In the genomic region with DNA sequence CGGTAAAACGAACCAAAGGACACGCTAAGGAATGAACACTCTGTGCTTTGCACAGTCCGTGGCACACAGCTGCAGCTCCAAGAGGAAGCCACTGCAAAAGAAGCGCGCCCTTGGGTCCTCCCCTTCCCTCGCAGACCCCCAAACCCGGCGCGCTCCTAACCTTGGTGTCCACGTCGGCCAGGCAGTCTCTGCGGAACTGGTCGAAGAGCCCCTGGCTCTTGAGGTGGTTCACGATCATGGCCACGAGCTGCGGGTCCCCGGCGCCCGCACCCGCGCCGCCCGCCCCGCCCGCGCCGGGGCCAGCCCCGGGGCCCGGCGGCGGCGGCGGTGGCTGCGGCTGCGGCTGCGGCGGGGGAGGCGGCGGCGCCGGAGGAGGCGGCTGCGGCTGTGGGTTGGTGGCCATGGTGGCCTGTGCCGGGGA, we compare ENCODE assay signal across 8 cellular contexts. TPM values are rescaled to one million over a fixed set of nuclear protein-coding genes. Genes with fewer than 3 reads are reported as not detected.
A peak's percentile ranks its signal among the peaks of the same experiment; 100 is the strongest.
DNase-seq lines count a peak whose midpoint lies in the region; ATAC-seq lines count a peak whose summit lies in the region.

No MANE protein-coding gene starts in this region.

- in situ Hi-C loops in SK-MEL-5 (cut with HindIII; ENCODE audit: low pct_unique_long_range_greater_than_20kb, low sequenced_read_pairs), result no loop called here

- no peaks in the 10 kb centered on the region for H3K27me3 ChIP-seq in aorta (ENCODE audit: control insufficient read depth in 1 of 2, insufficient read depth in 2 of 2, low read length in 1 of 2)

- intact Hi-C loops in aorta (cut with DNase I), result loop anchor here in 1 of 2 donors (10.0 kb wide), 1 partner anchor 142 kb away; the partner anchor contains the start of gene RAB28

- no peaks in the 10 kb centered on the region for H3K36me3 ChIP-seq in aorta (ENCODE audit: control insufficient read depth in 1 of 2, insufficient read depth in 2 of 2, low read length in 1 of 2)

- H3K4me1 ChIP-seq in aorta (ENCODE audit: control insufficient read depth in 1 of 2, insufficient read depth in 2 of 2, low read length in 2 of 2), result peaks cover 0 to 4% of the 10 kb centered on the region in 2 donors

- WGBS in aorta, 2 donors, result 0 to 2% methylated on average over 42 to 45 of the region's 45 CpGs

- no peaks in the 10 kb centered on the region for H3K9me3 ChIP-seq in aorta (ENCODE audit: control insufficient read depth, low read length)

- H3K4me3 ChIP-seq in aorta (ENCODE audit: low read length in 2 of 2), result peak overlapping the region; percentile 76 to 79

- peak; percentile 55 for ATAC-seq in HG02981 (IDR thresholded peaks at IDR 0.05; ENCODE audit: unreplicated experiment)
- ATAC-seq in aorta (ENCODE audit: low FRiP score), result no peak

- peak; percentile 1 for DNase-seq in activated T-cell treated with anti-CD3 and anti-CD28 coated beads for 1 hour (ENCODE audit: low read depth)
- no peak for DNase-seq in activated T-cell treated with anti-CD3 and anti-CD28 coated beads, Interleukin-2, amount 50 U/mL, for 1 hour
- DNase-seq in SK-MEL-5 (ENCODE audit: low read depth, low spot score), result peak; percentile 6
- DNase-seq in effector CD8-positive, alpha-beta T cell (lab: John Stamatoyannopoulos, UW), result peak; percentile 21
- DNase-seq in myocyte (ENCODE audit: low read depth), result peak; percentile 14
- peak; percentile 58 to 76 for DNase-seq in aorta
- DNase-seq in GM03348 (ENCODE audit: low spot score), result no peak

- no peak overlapping the region for H3K27ac ChIP-seq in aorta (ENCODE audit: low read depth in 1 of 2, low read length in 2 of 2)

RNA-seq across cellular contexts. Expression of gene BOD1L1, which starts 0.3 kb away (rescaled TPM):
- total RNA-seq in SK-MEL-5 (2014; rRNA removed; shearing (Covaris generic)), result 23.7 and 30.2 TPM in 2 replicates
- polyA plus RNA-seq in SK-MEL-5 (2015; cell fraction: cytosol; rRNA removed), result 18.8 and 28.5 TPM in 2 replicates
- polyA plus RNA-seq in SK-MEL-5 (2015; cell fraction: nucleus; rRNA removed), result 48.6 and 64.8 TPM in 2 replicates
- total RNA-seq in myocyte (31.9 and 34.2 TPM in 2 replicates), aorta (10 to 100 TPM; 42.5 to 52.6 TPM)
- polyA plus RNA-seq in myocyte (2012), result 10.9 TPM
- polyA plus RNA-seq in aorta, result 10 to 100 TPM in 1 of 2 donors, 1 to 10 TPM in 1; 7.6 to 17.0 TPM

Comparison
In these comparisons a context has a peak if more than half of its experiments do, and no peak if none do; other contexts are left out.
1. DNase-seq: peak in activated T-cell treated with anti-CD3 and anti-CD28 coated beads for 1 hour (single experiment), SK-MEL-5 (single experiment), effector CD8-positive, alpha-beta T cell (single experiment), myocyte (single experiment) and aorta (2 of 2); none in activated T-cell treated with anti-CD3 and anti-CD28 coated beads, Interleukin-2, amount 50 U/mL, for 1 hour (single experiment) and GM03348 (single experiment).